ENCODE assay signal across 1 cellular context in the genomic region with DNA sequence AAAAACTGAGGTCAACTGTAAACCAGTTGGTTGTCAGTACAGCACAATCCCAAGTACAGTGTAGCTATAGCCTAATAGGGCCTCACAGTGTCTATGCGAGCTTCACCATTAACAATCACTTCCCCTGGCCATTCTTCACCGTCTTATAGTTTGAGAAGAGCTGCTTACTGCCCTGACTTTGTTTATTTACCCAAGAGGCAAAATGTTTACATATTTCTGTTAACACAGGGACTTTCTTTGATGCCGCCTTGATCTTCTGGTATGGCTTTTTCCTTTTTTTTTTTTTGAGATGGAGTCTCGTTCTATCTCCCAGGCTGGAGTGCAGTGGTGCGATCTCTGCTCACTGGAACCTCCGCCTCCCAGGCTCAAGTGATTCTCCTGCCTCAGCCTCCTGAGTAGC.
TF ChIP-seq lines count a peak whose summit lies in the region.

No MANE protein-coding gene starts in this region.

TF ChIP-seq in endothelial cell of umbilical vein, 7 proteins besides CTCF, POLR2A, EP300 and RAD21:
- TF ChIP-seq JUN (IDR thresholded peaks at IDR 0.05; ENCODE audit: borderline replicate concordance, insufficient read depth, insufficient read length, low read depth), result no peak
- no peak for TF ChIP-seq POLR2AphosphoS5 (IDR thresholded peaks at IDR 0.05; ENCODE audit: insufficient read depth, low read depth, low read length)
- TF ChIP-seq, protein P1, sequence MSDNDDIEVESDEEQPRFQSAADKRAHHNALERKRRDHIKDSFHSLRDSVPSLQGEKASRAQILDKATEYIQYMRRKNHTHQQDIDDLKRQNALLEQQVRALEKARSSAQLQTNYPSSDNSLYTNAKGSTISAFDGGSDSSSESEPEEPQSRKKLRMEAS (IDR thresholded peaks at IDR 0.05; ENCODE audit: insufficient read depth, insufficient read length), result no peak
- TF ChIP-seq EZH2 (IDR thresholded peaks at IDR 0.05; ENCODE audit: borderline replicate concordance, low read depth, low read length, severe bottlenecking), result no peak
- TF ChIP-seq MYC (IDR thresholded peaks at IDR 0.05; ENCODE audit: low read depth, low read length), result no peak
- TF ChIP-seq GATA2 (IDR thresholded peaks at IDR 0.05; ENCODE audit: insufficient read depth, insufficient read length, low read depth, low read length), result no peak
- TF ChIP-seq FOS (IDR thresholded peaks at IDR 0.05; ENCODE audit: borderline replicate concordance, insufficient read depth, low read length), result no peak
